In the genomic region with DNA sequence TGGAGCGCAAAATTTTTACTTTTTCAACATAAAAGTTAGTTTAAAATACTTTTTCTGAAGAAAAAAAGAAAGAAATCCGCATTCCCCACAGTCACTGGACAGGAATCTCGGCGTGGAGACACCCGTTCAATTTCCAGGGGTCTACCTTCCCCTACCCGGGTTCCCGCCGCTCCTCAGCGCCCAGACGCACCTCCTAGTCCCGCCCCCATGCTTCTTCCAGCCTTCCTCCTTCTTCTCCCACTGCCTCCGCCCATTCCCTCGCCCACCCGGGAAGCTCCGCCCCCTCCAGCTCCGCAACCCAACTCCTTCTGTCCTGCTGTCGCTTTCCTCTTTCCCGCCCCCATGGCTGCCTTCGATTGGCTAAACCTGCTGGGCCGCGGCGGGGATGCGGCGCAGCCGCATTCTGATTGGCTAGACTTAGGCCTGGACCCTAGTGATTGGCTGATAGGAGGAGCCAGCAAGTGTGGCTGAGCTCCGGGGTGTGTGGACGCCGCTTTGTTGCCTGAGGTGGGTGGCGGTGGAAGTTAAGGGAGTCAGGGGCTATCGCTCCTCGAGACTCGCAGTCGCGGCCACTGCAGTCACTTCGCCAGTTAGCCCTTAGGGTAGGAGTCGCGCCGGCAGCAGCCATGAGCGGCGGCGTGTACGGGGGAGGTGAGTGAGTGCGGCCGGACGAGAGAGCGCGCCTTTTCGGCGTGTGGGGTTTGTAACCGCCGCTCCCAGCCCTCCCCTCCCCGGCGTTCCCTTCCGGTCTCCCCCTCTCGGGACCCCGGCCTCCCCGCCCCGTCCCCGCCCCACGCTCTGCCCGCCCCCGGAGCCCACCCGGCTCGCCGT, we compare ENCODE assay signal across 1 cellular context.
A peak's percentile ranks its signal among the peaks of the same experiment; 100 is the strongest.
TF ChIP-seq lines count a peak whose summit lies in the region.

A gene (plus strand): TSS at position 460 of the 831 bp plus-strand sequence. CDS start 167 bp downstream, at position 627.

TF ChIP-seq in K562, 482 proteins besides CTCF, POLR2A, EP300 and RAD21 (continued from another document and continues in another):
- TF ChIP-seq, protein P1, sequence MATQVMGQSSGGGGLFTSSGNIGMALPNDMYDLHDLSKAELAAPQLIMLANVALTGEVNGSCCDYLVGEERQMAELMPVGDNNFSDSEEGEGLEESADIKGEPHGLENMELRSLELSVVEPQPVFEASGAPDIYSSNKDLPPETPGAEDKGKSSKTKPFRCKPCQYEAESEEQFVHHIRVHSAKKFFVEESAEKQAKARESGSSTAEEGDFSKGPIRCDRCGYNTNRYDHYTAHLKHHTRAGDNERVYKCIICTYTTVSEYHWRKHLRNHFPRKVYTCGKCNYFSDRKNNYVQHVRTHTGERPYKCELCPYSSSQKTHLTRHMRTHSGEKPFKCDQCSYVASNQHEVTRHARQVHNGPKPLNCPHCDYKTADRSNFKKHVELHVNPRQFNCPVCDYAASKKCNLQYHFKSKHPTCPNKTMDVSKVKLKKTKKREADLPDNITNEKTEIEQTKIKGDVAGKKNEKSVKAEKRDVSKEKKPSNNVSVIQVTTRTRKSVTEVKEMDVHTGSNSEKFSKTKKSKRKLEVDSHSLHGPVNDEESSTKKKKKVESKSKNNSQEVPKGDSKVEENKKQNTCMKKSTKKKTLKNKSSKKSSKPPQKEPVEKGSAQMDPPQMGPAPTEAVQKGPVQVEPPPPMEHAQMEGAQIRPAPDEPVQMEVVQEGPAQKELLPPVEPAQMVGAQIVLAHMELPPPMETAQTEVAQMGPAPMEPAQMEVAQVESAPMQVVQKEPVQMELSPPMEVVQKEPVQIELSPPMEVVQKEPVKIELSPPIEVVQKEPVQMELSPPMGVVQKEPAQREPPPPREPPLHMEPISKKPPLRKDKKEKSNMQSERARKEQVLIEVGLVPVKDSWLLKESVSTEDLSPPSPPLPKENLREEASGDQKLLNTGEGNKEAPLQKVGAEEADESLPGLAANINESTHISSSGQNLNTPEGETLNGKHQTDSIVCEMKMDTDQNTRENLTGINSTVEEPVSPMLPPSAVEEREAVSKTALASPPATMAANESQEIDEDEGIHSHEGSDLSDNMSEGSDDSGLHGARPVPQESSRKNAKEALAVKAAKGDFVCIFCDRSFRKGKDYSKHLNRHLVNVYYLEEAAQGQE (CRISPR knock-in tag; IDR thresholded peaks at IDR 0.05; ENCODE audit: low read depth), result peak; percentile 35; the same call in 1 of the 2 replicates
- TF ChIP-seq BMI1 (IDR thresholded peaks at IDR 0.05; ENCODE audit: low read length), result no peak
- TF ChIP-seq, protein P2, sequence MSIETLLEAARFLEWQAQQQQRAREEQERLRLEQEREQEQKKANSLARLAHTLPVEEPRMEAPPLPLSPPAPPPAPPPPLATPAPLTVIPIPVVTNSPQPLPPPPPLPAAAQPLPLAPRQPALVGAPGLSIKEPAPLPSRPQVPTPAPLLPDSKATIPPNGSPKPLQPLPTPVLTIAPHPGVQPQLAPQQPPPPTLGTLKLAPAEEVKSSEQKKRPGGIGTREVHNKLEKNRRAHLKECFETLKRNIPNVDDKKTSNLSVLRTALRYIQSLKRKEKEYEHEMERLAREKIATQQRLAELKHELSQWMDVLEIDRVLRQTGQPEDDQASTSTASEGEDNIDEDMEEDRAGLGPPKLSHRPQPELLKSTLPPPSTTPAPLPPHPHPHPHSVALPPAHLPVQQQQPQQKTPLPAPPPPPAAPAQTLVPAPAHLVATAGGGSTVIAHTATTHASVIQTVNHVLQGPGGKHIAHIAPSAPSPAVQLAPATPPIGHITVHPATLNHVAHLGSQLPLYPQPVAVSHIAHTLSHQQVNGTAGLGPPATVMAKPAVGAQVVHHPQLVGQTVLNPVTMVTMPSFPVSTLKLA (conservative IDR thresholded peaks at IDR 0.05), result peak; percentile 66 to 83
- TF ChIP-seq, protein P3, sequence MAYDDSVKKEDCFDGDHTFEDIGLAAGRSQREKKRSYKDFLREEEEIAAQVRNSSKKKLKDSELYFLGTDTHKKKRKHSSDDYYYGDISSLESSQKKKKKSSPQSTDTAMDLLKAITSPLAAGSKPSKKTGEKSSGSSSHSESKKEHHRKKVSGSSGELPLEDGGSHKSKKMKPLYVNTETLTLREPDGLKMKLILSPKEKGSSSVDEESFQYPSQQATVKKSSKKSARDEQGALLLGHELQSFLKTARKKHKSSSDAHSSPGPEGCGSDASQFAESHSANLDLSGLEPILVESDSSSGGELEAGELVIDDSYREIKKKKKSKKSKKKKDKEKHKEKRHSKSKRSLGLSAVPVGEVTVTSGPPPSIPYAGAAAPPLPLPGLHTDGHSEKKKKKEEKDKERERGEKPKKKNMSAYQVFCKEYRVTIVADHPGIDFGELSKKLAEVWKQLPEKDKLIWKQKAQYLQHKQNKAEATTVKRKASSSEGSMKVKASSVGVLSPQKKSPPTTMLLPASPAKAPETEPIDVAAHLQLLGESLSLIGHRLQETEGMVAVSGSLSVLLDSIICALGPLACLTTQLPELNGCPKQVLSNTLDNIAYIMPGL (CRISPR knock-in tag; IDR thresholded peaks at IDR 0.05), result peak; percentile 13; the same call in 1 of the 2 replicates
- TF ChIP-seq, protein P4, sequence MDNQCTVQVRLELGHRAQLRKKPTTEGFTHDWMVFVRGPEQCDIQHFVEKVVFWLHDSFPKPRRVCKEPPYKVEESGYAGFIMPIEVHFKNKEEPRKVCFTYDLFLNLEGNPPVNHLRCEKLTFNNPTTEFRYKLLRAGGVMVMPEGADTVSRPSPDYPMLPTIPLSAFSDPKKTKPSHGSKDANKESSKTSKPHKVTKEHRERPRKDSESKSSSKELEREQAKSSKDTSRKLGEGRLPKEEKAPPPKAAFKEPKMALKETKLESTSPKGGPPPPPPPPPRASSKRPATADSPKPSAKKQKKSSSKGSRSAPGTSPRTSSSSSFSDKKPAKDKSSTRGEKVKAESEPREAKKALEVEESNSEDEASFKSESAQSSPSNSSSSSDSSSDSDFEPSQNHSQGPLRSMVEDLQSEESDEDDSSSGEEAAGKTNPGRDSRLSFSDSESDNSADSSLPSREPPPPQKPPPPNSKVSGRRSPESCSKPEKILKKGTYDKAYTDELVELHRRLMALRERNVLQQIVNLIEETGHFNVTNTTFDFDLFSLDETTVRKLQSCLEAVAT (IDR thresholded peaks at IDR 0.05), result peak; percentile 22 to 98; a peak in 3 of 4 replicates
- TF ChIP-seq FOXJ2 (tag; IDR thresholded peaks at IDR 0.05), result no peak
- peak; percentile 60 to 67; a peak in 3 of 4 replicates for TF ChIP-seq FOXK2 (conservative IDR thresholded peaks at IDR 0.05 in 1 of 2, IDR thresholded peaks at IDR 0.05 in 1 of 2; ENCODE audit: low read depth in 2 of 2)
- 0 out of 2 replicates have a peak, but pooled peaks have one; percentile 13 for TF ChIP-seq JUND (IDR thresholded peaks at IDR 0.05; ENCODE audit: borderline replicate concordance, low read depth, low read length)
- no peak for TF ChIP-seq JUND (tag; IDR thresholded peaks at IDR 0.05; ENCODE audit: borderline replicate concordance, low read depth, low read length)
- TF ChIP-seq CBFA2T2 (conservative IDR thresholded peaks at IDR 0.05), result no peak
- TF ChIP-seq ZFX (CRISPR knock-in tag; IDR thresholded peaks at IDR 0.05), result peak; percentile 30
- TF ChIP-seq ASH1L (IDR thresholded peaks at IDR 0.05; ENCODE audit: borderline replicate concordance, low read depth, partially characterized antibody), result peak; percentile 99
- peak in 2 of 3 experiments; percentile 42 to 58 for TF ChIP-seq YY1 (IDR thresholded peaks at IDR 0.05; ENCODE audit: borderline replicate concordance in 1 of 3, control insufficient read depth in 1 of 3, extremely low read depth in 1 of 3, insufficient read depth in 3 of 3, insufficient read length in 1 of 3, insufficient replicate concordance in 2 of 3, low read depth in 1 of 3, low read length in 2 of 3)
- no peak for TF ChIP-seq FOXA3 (CRISPR knock-in tag; conservative IDR thresholded peaks at IDR 0.05 in 1 of 2, IDR thresholded peaks at IDR 0.05 in 1 of 2)
- TF ChIP-seq ZFP36 (IDR thresholded peaks at IDR 0.05; ENCODE audit: low read depth, low read length, partially characterized antibody), result peak; percentile 16
- TF ChIP-seq, protein P5, sequence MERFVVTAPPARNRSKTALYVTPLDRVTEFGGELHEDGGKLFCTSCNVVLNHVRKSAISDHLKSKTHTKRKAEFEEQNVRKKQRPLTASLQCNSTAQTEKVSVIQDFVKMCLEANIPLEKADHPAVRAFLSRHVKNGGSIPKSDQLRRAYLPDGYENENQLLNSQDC (CRISPR knock-in tag; IDR thresholded peaks at IDR 0.05), result peak; percentile 49; the same call in 1 of the 2 replicates
- TF ChIP-seq, protein P6, sequence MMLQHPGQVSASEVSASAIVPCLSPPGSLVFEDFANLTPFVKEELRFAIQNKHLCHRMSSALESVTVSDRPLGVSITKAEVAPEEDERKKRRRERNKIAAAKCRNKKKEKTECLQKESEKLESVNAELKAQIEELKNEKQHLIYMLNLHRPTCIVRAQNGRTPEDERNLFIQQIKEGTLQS (IDR thresholded peaks at IDR 0.05), result no peak
- TF ChIP-seq, protein P6 (CRISPR knock-in tag; conservative IDR thresholded peaks at IDR 0.05), result 0 out of 2 replicates have a peak, but pooled peaks have one; percentile 33
- TF ChIP-seq, protein P7, sequence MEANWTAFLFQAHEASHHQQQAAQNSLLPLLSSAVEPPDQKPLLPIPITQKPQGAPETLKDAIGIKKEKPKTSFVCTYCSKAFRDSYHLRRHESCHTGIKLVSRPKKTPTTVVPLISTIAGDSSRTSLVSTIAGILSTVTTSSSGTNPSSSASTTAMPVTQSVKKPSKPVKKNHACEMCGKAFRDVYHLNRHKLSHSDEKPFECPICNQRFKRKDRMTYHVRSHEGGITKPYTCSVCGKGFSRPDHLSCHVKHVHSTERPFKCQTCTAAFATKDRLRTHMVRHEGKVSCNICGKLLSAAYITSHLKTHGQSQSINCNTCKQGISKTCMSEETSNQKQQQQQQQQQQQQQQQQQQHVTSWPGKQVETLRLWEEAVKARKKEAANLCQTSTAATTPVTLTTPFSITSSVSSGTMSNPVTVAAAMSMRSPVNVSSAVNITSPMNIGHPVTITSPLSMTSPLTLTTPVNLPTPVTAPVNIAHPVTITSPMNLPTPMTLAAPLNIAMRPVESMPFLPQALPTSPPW (CRISPR knock-in tag; IDR thresholded peaks at IDR 0.05), result peak; percentile 59
- TF ChIP-seq CTBP1 (IDR thresholded peaks at IDR 0.05; ENCODE audit: borderline replicate concordance), result peak; percentile 34; the same call in 1 of the 2 replicates
- TF ChIP-seq PTBP1 (IDR thresholded peaks at IDR 0.05; ENCODE audit: low read depth, low read length), result no peak
- peak; percentile 51; the same call in 1 of the 2 replicates for TF ChIP-seq SPI1 (IDR thresholded peaks at IDR 0.05; ENCODE audit: borderline replicate concordance, low read depth, low read length)
- TF ChIP-seq SLC30A9 (CRISPR knock-in tag; IDR thresholded peaks at IDR 0.05), result no peak
- TF ChIP-seq, protein P8, sequence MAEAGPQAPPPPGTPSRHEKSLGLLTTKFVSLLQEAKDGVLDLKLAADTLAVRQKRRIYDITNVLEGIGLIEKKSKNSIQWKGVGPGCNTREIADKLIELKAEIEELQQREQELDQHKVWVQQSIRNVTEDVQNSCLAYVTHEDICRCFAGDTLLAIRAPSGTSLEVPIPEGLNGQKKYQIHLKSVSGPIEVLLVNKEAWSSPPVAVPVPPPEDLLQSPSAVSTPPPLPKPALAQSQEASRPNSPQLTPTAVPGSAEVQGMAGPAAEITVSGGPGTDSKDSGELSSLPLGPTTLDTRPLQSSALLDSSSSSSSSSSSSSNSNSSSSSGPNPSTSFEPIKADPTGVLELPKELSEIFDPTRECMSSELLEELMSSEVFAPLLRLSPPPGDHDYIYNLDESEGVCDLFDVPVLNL (CRISPR knock-in tag; IDR thresholded peaks at IDR 0.05; ENCODE audit: low read depth), result peak; percentile 69; the same call in 1 of the 2 replicates
- TF ChIP-seq SRSF1 (IDR thresholded peaks at IDR 0.05; ENCODE audit: low read depth, low read length), result 0 out of 2 replicates have a peak, but pooled peaks have one; percentile 16
- TF ChIP-seq, protein P9, sequence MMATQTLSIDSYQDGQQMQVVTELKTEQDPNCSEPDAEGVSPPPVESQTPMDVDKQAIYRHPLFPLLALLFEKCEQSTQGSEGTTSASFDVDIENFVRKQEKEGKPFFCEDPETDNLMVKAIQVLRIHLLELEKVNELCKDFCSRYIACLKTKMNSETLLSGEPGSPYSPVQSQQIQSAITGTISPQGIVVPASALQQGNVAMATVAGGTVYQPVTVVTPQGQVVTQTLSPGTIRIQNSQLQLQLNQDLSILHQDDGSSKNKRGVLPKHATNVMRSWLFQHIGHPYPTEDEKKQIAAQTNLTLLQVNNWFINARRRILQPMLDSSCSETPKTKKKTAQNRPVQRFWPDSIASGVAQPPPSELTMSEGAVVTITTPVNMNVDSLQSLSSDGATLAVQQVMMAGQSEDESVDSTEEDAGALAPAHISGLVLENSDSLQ (IDR thresholded peaks at IDR 0.05), result peak; percentile 97
- TF ChIP-seq TBP (optimal IDR thresholded peaks at IDR 0.05; ENCODE audit: low read depth, low read length), result peak; percentile 92
- TF ChIP-seq, protein P10, sequence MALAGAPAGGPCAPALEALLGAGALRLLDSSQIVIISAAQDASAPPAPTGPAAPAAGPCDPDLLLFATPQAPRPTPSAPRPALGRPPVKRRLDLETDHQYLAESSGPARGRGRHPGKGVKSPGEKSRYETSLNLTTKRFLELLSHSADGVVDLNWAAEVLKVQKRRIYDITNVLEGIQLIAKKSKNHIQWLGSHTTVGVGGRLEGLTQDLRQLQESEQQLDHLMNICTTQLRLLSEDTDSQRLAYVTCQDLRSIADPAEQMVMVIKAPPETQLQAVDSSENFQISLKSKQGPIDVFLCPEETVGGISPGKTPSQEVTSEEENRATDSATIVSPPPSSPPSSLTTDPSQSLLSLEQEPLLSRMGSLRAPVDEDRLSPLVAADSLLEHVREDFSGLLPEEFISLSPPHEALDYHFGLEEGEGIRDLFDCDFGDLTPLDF (CRISPR knock-in tag; IDR thresholded peaks at IDR 0.05), result peak; percentile 62; the same call in 1 of the 2 replicates
- peak; percentile 80 for TF ChIP-seq POLR2H (tag; IDR thresholded peaks at IDR 0.05; ENCODE audit: low read depth)
- TF ChIP-seq ETV1 (tag; conservative IDR thresholded peaks at IDR 0.05; ENCODE audit: low read depth), result peak; percentile 60
- peak; percentile 84 for TF ChIP-seq KDM5B (IDR thresholded peaks at IDR 0.05; ENCODE audit: insufficient replicate concordance, low read depth, low read length)
- TF ChIP-seq, protein P11, sequence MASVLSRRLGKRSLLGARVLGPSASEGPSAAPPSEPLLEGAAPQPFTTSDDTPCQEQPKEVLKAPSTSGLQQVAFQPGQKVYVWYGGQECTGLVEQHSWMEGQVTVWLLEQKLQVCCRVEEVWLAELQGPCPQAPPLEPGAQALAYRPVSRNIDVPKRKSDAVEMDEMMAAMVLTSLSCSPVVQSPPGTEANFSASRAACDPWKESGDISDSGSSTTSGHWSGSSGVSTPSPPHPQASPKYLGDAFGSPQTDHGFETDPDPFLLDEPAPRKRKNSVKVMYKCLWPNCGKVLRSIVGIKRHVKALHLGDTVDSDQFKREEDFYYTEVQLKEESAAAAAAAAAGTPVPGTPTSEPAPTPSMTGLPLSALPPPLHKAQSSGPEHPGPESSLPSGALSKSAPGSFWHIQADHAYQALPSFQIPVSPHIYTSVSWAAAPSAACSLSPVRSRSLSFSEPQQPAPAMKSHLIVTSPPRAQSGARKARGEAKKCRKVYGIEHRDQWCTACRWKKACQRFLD (CRISPR knock-in tag; IDR thresholded peaks at IDR 0.05), result peak; percentile 74; the same call in 1 of the 2 replicates
- peak; percentile 68 for TF ChIP-seq CREB1 (IDR thresholded peaks at IDR 0.05)
- TF ChIP-seq CREB1 (CRISPR knock-in tag; IDR thresholded peaks at IDR 0.05), result peak; percentile 70; the same call in 1 of the 2 replicates
- TF ChIP-seq HDAC3 (IDR thresholded peaks at IDR 0.05; ENCODE audit: borderline replicate concordance, partially characterized antibody), result no peak
- peak; percentile 20; the same call in 1 of the 2 replicates for TF ChIP-seq HLTF (IDR thresholded peaks at IDR 0.05)
- TF ChIP-seq BRD4 (IDR thresholded peaks at IDR 0.05), result no peak
- peak; percentile 85 for TF ChIP-seq CHD2 (IDR thresholded peaks at IDR 0.05; ENCODE audit: low read depth, low read length)
- TF ChIP-seq NEUROD1 (IDR thresholded peaks at IDR 0.05; ENCODE audit: borderline replicate concordance, low read depth, low read length, partially characterized antibody), result peak; percentile 99
